ENCODE assay signal across 8 cellular contexts in the genomic region with DNA sequence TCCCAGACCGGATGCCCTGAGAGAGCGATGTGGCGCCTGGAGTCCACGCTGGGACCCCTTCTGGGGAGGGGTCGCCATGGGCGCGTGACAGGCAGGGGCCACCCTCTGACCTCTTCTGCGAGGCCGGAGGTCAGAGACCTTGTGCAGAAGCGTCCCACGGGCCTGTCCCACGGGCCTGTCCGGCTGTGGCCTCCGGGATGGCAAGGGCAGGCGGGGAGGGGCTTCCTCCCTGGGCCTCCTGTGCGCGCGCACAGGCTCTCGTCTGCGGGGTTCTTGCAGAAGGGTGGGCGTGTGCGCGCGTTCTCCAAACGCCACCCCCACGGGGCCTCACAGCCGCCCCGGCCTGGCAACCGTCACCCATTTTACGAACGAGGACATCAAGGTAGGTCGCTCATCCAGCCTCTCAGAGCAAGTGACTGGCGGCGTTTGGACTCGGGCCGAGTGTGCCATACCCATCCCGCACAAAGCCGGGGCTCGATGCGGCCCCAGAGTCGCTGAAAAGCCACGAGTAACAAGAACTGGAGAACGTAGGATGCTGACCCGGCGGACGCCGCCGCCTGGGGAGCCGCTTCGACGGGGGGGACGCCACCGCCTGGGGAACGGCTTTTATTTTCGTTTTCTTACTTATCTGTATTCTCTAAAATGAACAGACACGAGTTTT. TPM values are rescaled to one million over a fixed set of nuclear protein-coding genes. Genes with fewer than 3 reads are reported as not detected.
DNase-seq lines count a peak whose midpoint lies in the region; ATAC-seq and TF ChIP-seq lines count a peak whose summit lies in the region.

No MANE protein-coding gene starts in this region.

- peak; percentile 33 for ATAC-seq in HG02678 (IDR thresholded peaks at IDR 0.05; ENCODE audit: unreplicated experiment)

- peak overlapping the region; percentile 93 for H4K8ac ChIP-seq in mesenchymal stem cell (ENCODE audit: low read length)

- H3K14ac ChIP-seq in mesenchymal stem cell (ENCODE audit: low read length in 2 of 2), result peak overlapping the region in 1 of 2 experiments; percentile 80

- peak overlapping the region; percentile 69 for H2BK15ac ChIP-seq in mesenchymal stem cell (ENCODE audit: low read depth, poor library complexity, severe bottlenecking)

- peak overlapping the region; percentile 67 for H4K91ac ChIP-seq in mesenchymal stem cell (ENCODE audit: low read length)

- H3K36me3 ChIP-seq in mesenchymal stem cell (ENCODE audit: control insufficient read depth in 1 of 2, insufficient read depth in 2 of 2, low read depth in 1 of 2, low read length in 2 of 2), result peaks cover 4 to 6% of the 10 kb centered on the region in 2 experiments

- peaks cover 15 to 35% of the 10 kb centered on the region in 2 experiments for H3K27me3 ChIP-seq in mesenchymal stem cell (ENCODE audit: control insufficient read depth in 1 of 2, insufficient read depth in 1 of 2, low read length in 2 of 2)

- no peak overlapping the region for H2AFZ ChIP-seq in mesenchymal stem cell (ENCODE audit: low read depth, low read length)

- peaks cover 3% of the 10 kb centered on the region for H3K79me1 ChIP-seq in mesenchymal stem cell (replicated peaks; ENCODE audit: low read length, poor library complexity, severe bottlenecking)

- H3K4ac ChIP-seq in mesenchymal stem cell (ENCODE audit: low read depth in 1 of 2, low read length in 2 of 2), result peak overlapping the region; percentile 56 to 75

- H2AK5ac ChIP-seq in mesenchymal stem cell (ENCODE audit: low read length, severe bottlenecking), result no peak overlapping the region

- WGBS in mesenchymal stem cell, result 56% methylated on average over 56 of the region's 56 CpGs

- peak overlapping the region in 1 of 2 experiments; percentile 58 for H2BK12ac ChIP-seq in mesenchymal stem cell (ENCODE audit: low read length in 2 of 2)

- H3K9ac ChIP-seq in mesenchymal stem cell (ENCODE audit: low read length), result peak overlapping the region; percentile 85

- peak overlapping the region; percentile 94 for H2BK120ac ChIP-seq in mesenchymal stem cell (ENCODE audit: low read depth, low read length)

- peak overlapping the region; percentile 63 to 86 for H3K4me3 ChIP-seq in mesenchymal stem cell (ENCODE audit: insufficient read depth in 1 of 2, low read depth in 1 of 2, low read length in 2 of 2)

- H3K23ac ChIP-seq in mesenchymal stem cell (ENCODE audit: low read length in 2 of 2), result no peak overlapping the region

- H3K27ac ChIP-seq in mesenchymal stem cell (ENCODE audit: low read length, poor library complexity, severe bottlenecking), result no peak overlapping the region

- TF ChIP-seq CTCF in GM12872 (IDR thresholded peaks at IDR 0.05; ENCODE audit: insufficient read depth, low read depth, low read length), result 0 out of 3 replicates have a peak, but pooled peaks have one; percentile 1

- H3K9me3 ChIP-seq in mesenchymal stem cell (ENCODE audit: control insufficient read depth, low read length), result no peaks in the 10 kb centered on the region

- peak; percentile 34 for DNase-seq in activated naive CD4-positive, alpha-beta T cell treated with anti-CD3 and anti-CD28 coated beads, Interleukin-2, amount 50 U/mL, for 16 hours
- DNase-seq in mesenchymal stem cell (peak; percentile 63), NCI-H187 treated with DMSO at 0.1 percent for 48 hours (lab: John Stamatoyannopoulos, UW) (no peak), RKO (ENCODE audit: low spot score) (no peak), ecto neural progenitor cell (ENCODE audit: low spot score) (no peak)
- DNase-seq in central memory CD4-positive, alpha-beta T cell, result no peak

- peak overlapping the region; percentile 93 for H3K4me2 ChIP-seq in mesenchymal stem cell (ENCODE audit: low read length, poor library complexity, severe bottlenecking)

- H3K4me1 ChIP-seq in mesenchymal stem cell (ENCODE audit: control insufficient read depth, insufficient read depth, low read depth, low read length), result peaks cover 41% of the 10 kb centered on the region

- peak overlapping the region; percentile 93 to 94 for H3K18ac ChIP-seq in mesenchymal stem cell (ENCODE audit: low read depth in 1 of 2, low read length in 2 of 2)

- no peak overlapping the region for H2BK5ac ChIP-seq in mesenchymal stem cell (ENCODE audit: low read depth, low read length, poor library complexity, severe bottlenecking)

RNA-seq across cellular contexts. Expression of a gene that starts 0.9 kb away (rescaled TPM):
- polyA plus RNA-seq in mesenchymal stem cell (2013, experiment 1 of 2), result 12.1 TPM
- polyA plus RNA-seq in mesenchymal stem cell (2013, experiment 2 of 2), result 12.0 TPM

RNA-seq across cellular contexts. Expression of a gene that starts 51.0 kb away (rescaled TPM):
- polyA plus RNA-seq in mesenchymal stem cell (2013, experiment 1 of 2), result 71.0 TPM
- 74.3 TPM for polyA plus RNA-seq in mesenchymal stem cell (2013, experiment 2 of 2)

Comparison
In these comparisons a context has a peak if more than half of its experiments do, and no peak if none do; other contexts are left out.
1. DNase-seq: peak in activated naive CD4-positive, alpha-beta T cell treated with anti-CD3 and anti-CD28 coated beads, Interleukin-2, amount 50 U/mL, for 16 hours (single experiment) and mesenchymal stem cell (single experiment); none in central memory CD4-positive, alpha-beta T cell (single experiment), NCI-H187 treated with DMSO at 0.1 percent for 48 hours (single experiment), RKO (single experiment) and ecto neural progenitor cell (single experiment).